Comparison of ENCODE assay signal across 2 cellular contexts in the genomic region with DNA sequence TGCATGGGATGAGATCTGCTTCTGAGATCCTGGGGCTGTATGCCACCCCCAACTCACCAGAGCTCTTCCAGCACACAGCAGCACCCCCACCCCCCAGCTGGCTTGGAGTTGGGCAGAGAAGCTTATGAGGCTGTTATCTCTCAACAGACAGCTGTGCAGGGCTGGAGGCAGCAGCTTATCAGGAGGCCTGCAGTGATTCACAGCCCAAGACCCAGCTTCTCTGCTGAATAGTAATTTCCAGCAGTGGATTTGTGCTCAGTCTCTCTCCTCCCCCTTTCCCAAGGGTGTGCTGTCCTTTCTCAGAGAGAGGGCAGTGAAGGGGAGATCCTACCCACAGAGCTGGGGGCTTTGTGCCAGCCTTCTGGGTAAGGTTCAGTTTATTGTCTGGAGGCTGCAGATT.
TF ChIP-seq lines count a peak whose summit lies in the region.

No MANE protein-coding gene starts in this region.

TF ChIP-seq in liver, 16 proteins besides CTCF, POLR2A, EP300 and RAD21:
- TF ChIP-seq, protein P1, sequence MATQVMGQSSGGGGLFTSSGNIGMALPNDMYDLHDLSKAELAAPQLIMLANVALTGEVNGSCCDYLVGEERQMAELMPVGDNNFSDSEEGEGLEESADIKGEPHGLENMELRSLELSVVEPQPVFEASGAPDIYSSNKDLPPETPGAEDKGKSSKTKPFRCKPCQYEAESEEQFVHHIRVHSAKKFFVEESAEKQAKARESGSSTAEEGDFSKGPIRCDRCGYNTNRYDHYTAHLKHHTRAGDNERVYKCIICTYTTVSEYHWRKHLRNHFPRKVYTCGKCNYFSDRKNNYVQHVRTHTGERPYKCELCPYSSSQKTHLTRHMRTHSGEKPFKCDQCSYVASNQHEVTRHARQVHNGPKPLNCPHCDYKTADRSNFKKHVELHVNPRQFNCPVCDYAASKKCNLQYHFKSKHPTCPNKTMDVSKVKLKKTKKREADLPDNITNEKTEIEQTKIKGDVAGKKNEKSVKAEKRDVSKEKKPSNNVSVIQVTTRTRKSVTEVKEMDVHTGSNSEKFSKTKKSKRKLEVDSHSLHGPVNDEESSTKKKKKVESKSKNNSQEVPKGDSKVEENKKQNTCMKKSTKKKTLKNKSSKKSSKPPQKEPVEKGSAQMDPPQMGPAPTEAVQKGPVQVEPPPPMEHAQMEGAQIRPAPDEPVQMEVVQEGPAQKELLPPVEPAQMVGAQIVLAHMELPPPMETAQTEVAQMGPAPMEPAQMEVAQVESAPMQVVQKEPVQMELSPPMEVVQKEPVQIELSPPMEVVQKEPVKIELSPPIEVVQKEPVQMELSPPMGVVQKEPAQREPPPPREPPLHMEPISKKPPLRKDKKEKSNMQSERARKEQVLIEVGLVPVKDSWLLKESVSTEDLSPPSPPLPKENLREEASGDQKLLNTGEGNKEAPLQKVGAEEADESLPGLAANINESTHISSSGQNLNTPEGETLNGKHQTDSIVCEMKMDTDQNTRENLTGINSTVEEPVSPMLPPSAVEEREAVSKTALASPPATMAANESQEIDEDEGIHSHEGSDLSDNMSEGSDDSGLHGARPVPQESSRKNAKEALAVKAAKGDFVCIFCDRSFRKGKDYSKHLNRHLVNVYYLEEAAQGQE (IDR thresholded peaks at IDR 0.05): no peak
- no peak for TF ChIP-seq HNF4A (conservative IDR thresholded peaks at IDR 0.05)
- TF ChIP-seq, protein P2, sequence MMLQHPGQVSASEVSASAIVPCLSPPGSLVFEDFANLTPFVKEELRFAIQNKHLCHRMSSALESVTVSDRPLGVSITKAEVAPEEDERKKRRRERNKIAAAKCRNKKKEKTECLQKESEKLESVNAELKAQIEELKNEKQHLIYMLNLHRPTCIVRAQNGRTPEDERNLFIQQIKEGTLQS (IDR thresholded peaks at IDR 0.05): no peak
- no peak for TF ChIP-seq JUND (IDR thresholded peaks at IDR 0.05)
- TF ChIP-seq NR2F2 (IDR thresholded peaks at IDR 0.05): no peak
- peak; percentile 9 for TF ChIP-seq SP1 (IDR thresholded peaks at IDR 0.05)
- TF ChIP-seq RXRA (IDR thresholded peaks at IDR 0.05): no peak
- TF ChIP-seq GABPA (IDR thresholded peaks at IDR 0.05 in 1 of 2, conservative IDR thresholded peaks at IDR 0.05 in 1 of 2): no peak
TF ChIP-seq in liver: peak in this region for 1.

TF ChIP-seq in HepG2, 621 proteins besides CTCF, POLR2A, EP300 and RAD21:
- TF ChIP-seq ZNF550 (CRISPR knock-in tag; IDR thresholded peaks at IDR 0.05; ENCODE audit: borderline replicate concordance) (no peak), ATAD3A (CRISPR knock-in tag; IDR thresholded peaks at IDR 0.05) (no peak), KLF11 (CRISPR knock-in tag; IDR thresholded peaks at IDR 0.05) (no peak), ZNF350 (CRISPR knock-in tag; IDR thresholded peaks at IDR 0.05; ENCODE audit: borderline replicate concordance, low read depth) (no peak), PPARG (CRISPR knock-in tag; conservative IDR thresholded peaks at IDR 0.05) (no peak), ZNF546 (CRISPR knock-in tag; conservative IDR thresholded peaks at IDR 0.05) (no peak), ZKSCAN5 (CRISPR knock-in tag; IDR thresholded peaks at IDR 0.05) (no peak), ZNF224 (CRISPR knock-in tag; IDR thresholded peaks at IDR 0.05) (no peak), PRMT3 (CRISPR knock-in tag; IDR thresholded peaks at IDR 0.05; ENCODE audit: borderline replicate concordance, low read depth) (no peak), ZNF451 (CRISPR knock-in tag; IDR thresholded peaks at IDR 0.05) (no peak), FOXK2 (IDR thresholded peaks at IDR 0.05) (no peak), ZNF251 (CRISPR knock-in tag; IDR thresholded peaks at IDR 0.05) (no peak), PHB2 (IDR thresholded peaks at IDR 0.05; ENCODE audit: partially characterized antibody) (no peak), SNRNP70 (IDR thresholded peaks at IDR 0.05; ENCODE audit: low read depth, low read length) (no peak), NRL (CRISPR knock-in tag; IDR thresholded peaks at IDR 0.05; ENCODE audit: borderline replicate concordance) (no peak), KDM6A (CRISPR knock-in tag; IDR thresholded peaks at IDR 0.05; ENCODE audit: low read depth) (no peak), GTF2F1 (IDR thresholded peaks at IDR 0.05; ENCODE audit: low read length) (no peak)
- TF ChIP-seq, protein P3, sequence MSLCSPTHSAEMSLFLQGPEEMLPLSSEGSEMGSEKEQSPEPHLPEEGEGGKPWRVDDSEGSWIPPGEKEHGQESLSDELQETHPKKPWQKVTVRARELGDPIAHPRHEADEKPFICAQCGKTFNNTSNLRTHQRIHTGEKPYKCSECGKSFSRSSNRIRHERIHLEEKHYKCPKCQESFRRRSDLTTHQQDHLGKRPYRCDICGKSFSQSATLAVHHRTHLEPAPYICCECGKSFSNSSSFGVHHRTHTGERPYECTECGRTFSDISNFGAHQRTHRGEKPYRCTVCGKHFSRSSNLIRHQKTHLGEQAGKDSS (CRISPR knock-in tag; IDR thresholded peaks at IDR 0.05; ENCODE audit: borderline replicate concordance, low read depth): no peak
- TF ChIP-seq, protein P4, sequence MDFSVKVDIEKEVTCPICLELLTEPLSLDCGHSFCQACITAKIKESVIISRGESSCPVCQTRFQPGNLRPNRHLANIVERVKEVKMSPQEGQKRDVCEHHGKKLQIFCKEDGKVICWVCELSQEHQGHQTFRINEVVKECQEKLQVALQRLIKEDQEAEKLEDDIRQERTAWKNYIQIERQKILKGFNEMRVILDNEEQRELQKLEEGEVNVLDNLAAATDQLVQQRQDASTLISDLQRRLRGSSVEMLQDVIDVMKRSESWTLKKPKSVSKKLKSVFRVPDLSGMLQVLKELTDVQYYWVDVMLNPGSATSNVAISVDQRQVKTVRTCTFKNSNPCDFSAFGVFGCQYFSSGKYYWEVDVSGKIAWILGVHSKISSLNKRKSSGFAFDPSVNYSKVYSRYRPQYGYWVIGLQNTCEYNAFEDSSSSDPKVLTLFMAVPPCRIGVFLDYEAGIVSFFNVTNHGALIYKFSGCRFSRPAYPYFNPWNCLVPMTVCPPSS (IDR thresholded peaks at IDR 0.05): no peak
TF ChIP-seq in HepG2: peak in this region for 0.
